16 cellular contexts compared by ENCODE assay signal in genomic region chr4:139933104-139933503, GRCh38.
A peak's percentile ranks its signal among the peaks of the same experiment; 100 is the strongest.
DNase-seq lines count a peak whose midpoint lies in the region; ATAC-seq and TF ChIP-seq lines count a peak whose summit lies in the region.
"Had no signal": no experiment of that assay in that cellular context is flagged by ENCODE, and none has a peak within 500 bp of the region (broad histone marks: within the 10 kb centered on the region; RNA-seq: fewer than 3 reads in every experiment).

No MANE protein-coding gene starts in this region.

- H3K27me3 ChIP-seq in H7 (ENCODE audit: control insufficient read depth, insufficient read depth, low read length), result no peaks in the 10 kb centered on the region
- H3K27me3 ChIP-seq: BLaER1 had no signal

- no peaks in the 10 kb centered on the region for H3K36me3 ChIP-seq in H7 (replicated peaks; ENCODE audit: control insufficient read depth, insufficient read depth, low read length)
- H3K36me3 ChIP-seq: BLaER1, HAP-1 had no signal

- POLR2A ChIA-PET in WTC11 (lab: Charles Lee), result no interaction called here

- DNase-seq in NCI-H82 (lab: John Stamatoyannopoulos, UW), result peak; percentile 37
- DNase-seq in NCI-H82 treated with DMSO at 0.1 percent for 48 hours (lab: John Stamatoyannopoulos, UW; ENCODE audit: unreplicated experiment), result no peak
- DNase-seq in H7, result peak; percentile 22
- no peak for DNase-seq in WTC11 (ENCODE audit: low spot score)
- DNase-seq in iPS-NIHi7 (ENCODE audit: extremely low spot score), result peak; percentile 32
- DNase-seq in CD14-positive monocyte (ENCODE audit: low spot score), result no peak
- DNase-seq in COLO829 (ENCODE audit: low spot score), result no peak
- DNase-seq: AML-193; CD4-positive, CD25-positive, alpha-beta regulatory T cell; DMS79; GOT3 had no signal

- H3K36me3 Mint-ChIP-seq in WTC11 (no peaks in the 10 kb centered on the region), CD14-positive monocyte (no peaks in the 10 kb centered on the region)
- H3K36me3 Mint-ChIP-seq: CD4-positive, CD25-positive, alpha-beta regulatory T cell; IgD-negative memory B cell had no signal

- H3K4me3 Mint-ChIP-seq in WTC11, result no peak overlapping the region
- no peak overlapping the region for H3K4me3 Mint-ChIP-seq in CD14-positive monocyte
- H3K4me3 Mint-ChIP-seq: CD4-positive, CD25-positive, alpha-beta regulatory T cell; IgD-negative memory B cell had no signal

- H3K9me3 Mint-ChIP-seq in WTC11 (no peaks in the 10 kb centered on the region), CD14-positive monocyte (no peaks in the 10 kb centered on the region)
- H3K9me3 Mint-ChIP-seq: CD4-positive, CD25-positive, alpha-beta regulatory T cell; IgD-negative memory B cell had no signal

- H3K4me3 ChIP-seq in H7 (ENCODE audit: insufficient read depth, low read depth, low read length), result no peak overlapping the region
- H3K4me3 ChIP-seq: BLaER1, GM12878, HAP-1 had no signal

- H3K27me3 Mint-ChIP-seq in WTC11 (ENCODE audit: low read depth), result no peaks in the 10 kb centered on the region
- H3K27me3 Mint-ChIP-seq in CD14-positive monocyte (ENCODE audit: low read depth in 3 of 3), result peaks cover 0 to 2% (median 0%) of the 10 kb centered on the region in 3 donors
- H3K27me3 Mint-ChIP-seq: CD4-positive, CD25-positive, alpha-beta regulatory T cell had no signal

- ATAC-seq in WTC11, result peak; percentile 88
- ATAC-seq in GM19395 (IDR thresholded peaks at IDR 0.05; ENCODE audit: unreplicated experiment), result no peak
- ATAC-seq: GM12878 had no signal

- H3K27ac Mint-ChIP-seq in WTC11 (peak overlapping the region; percentile 23; the same call in 1 of the 2 replicates), CD14-positive monocyte (peak overlapping the region in 1 of 7 donors; percentile 76)
- H3K27ac Mint-ChIP-seq: CD4-positive, CD25-positive, alpha-beta regulatory T cell; IgD-negative memory B cell had no signal

- intact Hi-C loops in CD14-positive monocyte (cut with micrococcal nuclease), result no loop called here

- CTCF ChIA-PET in WTC11 (lab: Charles Lee), result no interaction called here

- no peak for TF ChIP-seq CTCF in WTC11 (IDR thresholded peaks at IDR 0.05)
- no peak for TF ChIP-seq CTCF in CD14-positive monocyte (IDR thresholded peaks at IDR 0.05)

- H3K4me1 Mint-ChIP-seq in WTC11, result peaks cover 8% of the 10 kb centered on the region
- peaks cover 14% of the 10 kb centered on the region for H3K4me1 Mint-ChIP-seq in CD14-positive monocyte
- H3K4me1 Mint-ChIP-seq: CD4-positive, CD25-positive, alpha-beta regulatory T cell; IgD-negative memory B cell had no signal

TF ChIP-seq in WTC11, 78 proteins besides CTCF, POLR2A, EP300 and RAD21:
- TF ChIP-seq RELA (CRISPR knock-in tag; IDR thresholded peaks at IDR 0.05; ENCODE audit: borderline replicate concordance), result no peak
- TF ChIP-seq IRF2 (CRISPR knock-in tag; IDR thresholded peaks at IDR 0.05; ENCODE audit: borderline replicate concordance, low read depth), result no peak
- no peak for TF ChIP-seq FOXJ3 (CRISPR knock-in tag; IDR thresholded peaks at IDR 0.05; ENCODE audit: borderline replicate concordance)
- TF ChIP-seq ZNF396 (CRISPR knock-in tag; IDR thresholded peaks at IDR 0.05; ENCODE audit: borderline replicate concordance), result no peak
- TF ChIP-seq ZNF121 (CRISPR knock-in tag; IDR thresholded peaks at IDR 0.05), result no peak
- TF ChIP-seq MYBL2 (CRISPR knock-in tag; IDR thresholded peaks at IDR 0.05), result no peak
- TF ChIP-seq TP53 (CRISPR knock-in tag; IDR thresholded peaks at IDR 0.05), result no peak
- no peak for TF ChIP-seq ZNF263 (CRISPR knock-in tag; IDR thresholded peaks at IDR 0.05; ENCODE audit: low read depth)
- no peak for TF ChIP-seq SMAD3 (CRISPR knock-in tag; IDR thresholded peaks at IDR 0.05; ENCODE audit: borderline replicate concordance)
- no peak for TF ChIP-seq SOX15 (CRISPR knock-in tag; IDR thresholded peaks at IDR 0.05)
- no peak for TF ChIP-seq STAT6 (CRISPR knock-in tag; conservative IDR thresholded peaks at IDR 0.05; ENCODE audit: low read depth)
- TF ChIP-seq TEAD4 (CRISPR knock-in tag; IDR thresholded peaks at IDR 0.05), result no peak
- TF ChIP-seq NR1H2 (CRISPR knock-in tag; IDR thresholded peaks at IDR 0.05), result no peak

Comparison
In these comparisons a context has a peak if more than half of its experiments do, and no peak if none do; other contexts are left out.
1. DNase-seq: peak in NCI-H82 (single experiment), H7 (single experiment) and iPS-NIHi7 (single experiment); none in NCI-H82 treated with DMSO at 0.1 percent for 48 hours (single experiment), WTC11 (single experiment), CD14-positive monocyte (single experiment) and COLO829 (single experiment).